ENCODE assay signal across 9 cellular contexts in the genomic region with DNA sequence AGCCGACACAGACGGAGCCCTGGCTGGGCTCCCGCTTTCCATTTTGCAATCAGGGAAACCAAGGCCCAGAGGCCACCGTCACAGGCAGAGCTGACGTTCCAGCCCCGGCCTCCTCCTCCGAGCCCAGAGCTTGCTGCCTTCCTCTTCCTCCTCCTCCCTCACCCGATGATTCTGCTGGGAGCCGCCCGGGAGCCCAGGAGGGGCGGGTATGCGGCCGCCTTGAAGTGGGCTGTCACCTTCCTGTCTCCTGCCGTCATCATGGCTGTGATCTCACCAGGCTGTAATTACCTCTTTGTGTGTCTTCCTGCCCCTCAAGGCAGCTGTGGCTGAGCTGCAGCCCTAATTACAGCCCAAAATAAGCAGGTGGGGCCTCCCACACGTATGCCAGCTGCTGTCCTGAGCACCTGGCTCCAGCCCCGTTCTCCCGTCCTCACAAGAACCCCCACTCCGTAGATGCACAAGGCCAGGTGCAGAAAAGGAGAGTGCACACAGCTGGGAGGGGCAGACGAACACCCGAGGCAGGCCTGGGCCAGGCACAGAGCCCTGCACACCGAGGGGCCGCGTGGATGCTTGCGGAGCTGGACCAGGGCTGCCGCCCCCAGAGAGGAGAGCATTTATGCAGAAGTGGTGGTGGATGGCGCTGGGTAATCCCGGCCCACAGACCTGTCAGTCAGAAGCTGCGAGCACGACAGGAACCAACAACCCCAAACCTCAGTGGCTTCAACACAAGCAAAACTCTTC. TPM values are rescaled to one million over a fixed set of nuclear protein-coding genes. Genes with fewer than 3 reads are reported as not detected.
DNase-seq lines count a peak whose midpoint lies in the region; ATAC-seq and TF ChIP-seq lines count a peak whose summit lies in the region.
"Had no signal": no experiment of that assay in that cellular context is flagged by ENCODE, and none has a peak within 500 bp of the region (broad histone marks: within the 10 kb centered on the region; RNA-seq: fewer than 3 reads in every experiment).

No MANE protein-coding gene starts in this region.

- H3K9me3 ChIP-seq in HUES64 (ENCODE audit: insufficient read depth, low read depth, low read length) (no peaks in the 10 kb centered on the region), cardiac muscle cell (ENCODE audit: low read depth) (no peaks in the 10 kb centered on the region)

- DNase-seq in activated T-helper 9 cell treated with anti-CD3 and anti-CD28 coated beads, Interleukin-2, amount 50 U/mL, for 16 hours (ENCODE audit: low read depth): peak; percentile 70
- DNase-seq in cardiac muscle cell (ENCODE audit: low read depth in 1 of 2, low spot score in 1 of 2) (peak in 1 of 2 donors; percentile 72), AG08396 (ENCODE audit: low spot score) (no peak), OCI-M1 (lab: John Stamatoyannopoulos, UW) (no peak)
- DNase-seq in stimulated activated CD4-positive, alpha-beta T cell treated with anti-CD3 and anti-CD28 coated beads, Interleukin-12 subunit alpha, Interleukin-12 subunit beta, amount 100 ng/mL, for 48 hours (ENCODE audit: low read depth in 2 of 3, low spot score in 1 of 3): peak; percentile 51 to 63 (median 61)

- 5% methylated on average over 27 of the region's 29 CpGs for WGBS in HUES64

- H3K4me1 ChIP-seq in HUES64 (ENCODE audit: insufficient read depth, low read length) (peaks cover 15% of the 10 kb centered on the region), cardiac muscle cell (ENCODE audit: low read depth) (peaks cover 15% of the 10 kb centered on the region)

- TF ChIP-seq CTCF in cardiac muscle cell (IDR thresholded peaks at IDR 0.05; ENCODE audit: low read depth, low read length): no peak

- H3K27ac ChIP-seq in HUES64 (ENCODE audit: low read depth, low read length): peak overlapping the region; percentile 48
- H3K27ac ChIP-seq in cardiac muscle cell: peak overlapping the region; percentile 68
- H3K27ac ChIP-seq: VCaP had no signal

- H3K36me3 ChIP-seq in HUES64 (ENCODE audit: insufficient read depth, low read length) (peaks cover 8% of the 10 kb centered on the region), cardiac muscle cell (no peaks in the 10 kb centered on the region)

- ATAC-seq in GM19395 (IDR thresholded peaks at IDR 0.05; ENCODE audit: unreplicated experiment): no peak

- H3K4me3 ChIP-seq in HUES64 (ENCODE audit: low read length) (peak overlapping the region; percentile 37), cardiac muscle cell (no peak overlapping the region)

- no peak overlapping the region for H3K9ac ChIP-seq in HUES64 (ENCODE audit: low read depth, low read length)

- H3K27me3 ChIP-seq in HUES64 (ENCODE audit: insufficient read depth, low read length) (no peaks in the 10 kb centered on the region; the same call in 1 of the 2 replicates), cardiac muscle cell (no peaks in the 10 kb centered on the region)

TF ChIP-seq in PFSK-1, 5 proteins besides CTCF, POLR2A, EP300 and RAD21:
- TF ChIP-seq, protein P1, sequence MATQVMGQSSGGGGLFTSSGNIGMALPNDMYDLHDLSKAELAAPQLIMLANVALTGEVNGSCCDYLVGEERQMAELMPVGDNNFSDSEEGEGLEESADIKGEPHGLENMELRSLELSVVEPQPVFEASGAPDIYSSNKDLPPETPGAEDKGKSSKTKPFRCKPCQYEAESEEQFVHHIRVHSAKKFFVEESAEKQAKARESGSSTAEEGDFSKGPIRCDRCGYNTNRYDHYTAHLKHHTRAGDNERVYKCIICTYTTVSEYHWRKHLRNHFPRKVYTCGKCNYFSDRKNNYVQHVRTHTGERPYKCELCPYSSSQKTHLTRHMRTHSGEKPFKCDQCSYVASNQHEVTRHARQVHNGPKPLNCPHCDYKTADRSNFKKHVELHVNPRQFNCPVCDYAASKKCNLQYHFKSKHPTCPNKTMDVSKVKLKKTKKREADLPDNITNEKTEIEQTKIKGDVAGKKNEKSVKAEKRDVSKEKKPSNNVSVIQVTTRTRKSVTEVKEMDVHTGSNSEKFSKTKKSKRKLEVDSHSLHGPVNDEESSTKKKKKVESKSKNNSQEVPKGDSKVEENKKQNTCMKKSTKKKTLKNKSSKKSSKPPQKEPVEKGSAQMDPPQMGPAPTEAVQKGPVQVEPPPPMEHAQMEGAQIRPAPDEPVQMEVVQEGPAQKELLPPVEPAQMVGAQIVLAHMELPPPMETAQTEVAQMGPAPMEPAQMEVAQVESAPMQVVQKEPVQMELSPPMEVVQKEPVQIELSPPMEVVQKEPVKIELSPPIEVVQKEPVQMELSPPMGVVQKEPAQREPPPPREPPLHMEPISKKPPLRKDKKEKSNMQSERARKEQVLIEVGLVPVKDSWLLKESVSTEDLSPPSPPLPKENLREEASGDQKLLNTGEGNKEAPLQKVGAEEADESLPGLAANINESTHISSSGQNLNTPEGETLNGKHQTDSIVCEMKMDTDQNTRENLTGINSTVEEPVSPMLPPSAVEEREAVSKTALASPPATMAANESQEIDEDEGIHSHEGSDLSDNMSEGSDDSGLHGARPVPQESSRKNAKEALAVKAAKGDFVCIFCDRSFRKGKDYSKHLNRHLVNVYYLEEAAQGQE (IDR thresholded peaks at IDR 0.05; ENCODE audit: insufficient read depth in 1 of 2, low read depth in 2 of 2, low read length in 2 of 2): 0 out of 4 replicates have a peak, but pooled peaks have one; percentile 5 to 35
- TF ChIP-seq SIN3A (IDR thresholded peaks at IDR 0.05; ENCODE audit: borderline replicate concordance, insufficient read depth, low read length): peak; percentile 70; the same call in 1 of the 2 replicates
- peak; percentile 38; the same call in 1 of the 2 replicates for TF ChIP-seq POLR2AphosphoS5 (IDR thresholded peaks at IDR 0.05; ENCODE audit: low read depth, low read length)
- no peak; the same call in 1 of the 2 replicates for TF ChIP-seq TAF1 (IDR thresholded peaks at IDR 0.05; ENCODE audit: borderline replicate concordance, insufficient read depth, low read length)
- TF ChIP-seq FOXP2 (optimal IDR thresholded peaks at IDR 0.05; ENCODE audit: borderline replicate concordance, extremely low read depth, extremely low read length, insufficient read depth): no peak
TF ChIP-seq in PFSK-1: peak in this region for 3.

RNA-seq across cellular contexts. Expression of gene TPGS1, which starts 4.0 kb away (rescaled TPM):
- polyA plus RNA-seq in HUES64 (2013, experiment 1 of 2): 10.0 TPM
- 10.3 TPM for polyA plus RNA-seq in HUES64 (2013, experiment 2 of 2)
- polyA plus RNA-seq in PFSK-1 (2012; ENCODE audit: insufficient read length, low read depth): 45.6 TPM
- total RNA-seq in cardiac muscle cell: 67.1 and 71.1 TPM in 2 replicates
- 55.8 and 56.2 TPM in 2 replicates for polyA plus RNA-seq in cardiac muscle cell

RNA-seq across cellular contexts. Expression of gene MADCAM1, which starts 15.0 kb away (rescaled TPM):
- 0.45 TPM for polyA plus RNA-seq in HUES64 (2013, experiment 1 of 2)
- polyA plus RNA-seq in HUES64 (2013, experiment 2 of 2): 0.57 TPM
- 1.4 TPM for polyA plus RNA-seq in PFSK-1 (2012; ENCODE audit: insufficient read length, low read depth)
- total RNA-seq in cardiac muscle cell: 0.70 and 2.2 TPM in 2 replicates
- polyA plus RNA-seq in cardiac muscle cell: 2.5 and 3.4 TPM in 2 replicates

RNA-seq across cellular contexts. Expression of gene CDC34, which starts 20.3 kb away (rescaled TPM):
- 94.3 TPM for polyA plus RNA-seq in HUES64 (2013, experiment 1 of 2)
- 90.8 TPM for polyA plus RNA-seq in HUES64 (2013, experiment 2 of 2)
- 241 TPM for polyA plus RNA-seq in PFSK-1 (2012; ENCODE audit: insufficient read length, low read depth)
- total RNA-seq in cardiac muscle cell: 205 and 247 TPM in 2 replicates
- 205 and 207 TPM in 2 replicates for polyA plus RNA-seq in cardiac muscle cell

RNA-seq across cellular contexts. Expression of gene GZMM, which starts 32.6 kb away (rescaled TPM):
- polyA plus RNA-seq in HUES64 (2013, experiment 1 of 2): not detected
- polyA plus RNA-seq in HUES64 (2013, experiment 2 of 2): 0.32 TPM
- 0.40 TPM for polyA plus RNA-seq in PFSK-1 (2012; ENCODE audit: insufficient read length, low read depth)
- not detected in 2 replicates for total RNA-seq in cardiac muscle cell
- polyA plus RNA-seq in cardiac muscle cell: 0.39 TPM in 1 of 2 replicates, not detected in the other

RNA-seq across cellular contexts. Expression of gene SHC2, which starts 50.4 kb away (rescaled TPM):
- 5.3 TPM for polyA plus RNA-seq in HUES64 (2013, experiment 1 of 2)
- 6.6 TPM for polyA plus RNA-seq in HUES64 (2013, experiment 2 of 2)
- 59.4 TPM for polyA plus RNA-seq in PFSK-1 (2012; ENCODE audit: insufficient read length, low read depth)
- total RNA-seq in cardiac muscle cell: 33.6 and 56.9 TPM in 2 replicates
- polyA plus RNA-seq in cardiac muscle cell: 39.9 and 54.6 TPM in 2 replicates

Comparison
In these comparisons a context has a peak if more than half of its experiments do, and no peak if none do; other contexts are left out.
1. DNase-seq: peak in activated T-helper 9 cell treated with anti-CD3 and anti-CD28 coated beads, Interleukin-2, amount 50 U/mL, for 16 hours (single experiment) and stimulated activated CD4-positive, alpha-beta T cell treated with anti-CD3 and anti-CD28 coated beads, Interleukin-12 subunit alpha, Interleukin-12 subunit beta, amount 100 ng/mL, for 48 hours (3 of 3); none in AG08396 (single experiment) and OCI-M1 (single experiment).